ENCODE assay signal across 1 cellular context in genomic region chr4:48778431-48779094, GRCh38.
TF ChIP-seq lines count a peak whose summit lies in the region.

No MANE protein-coding gene starts in this region.

TF ChIP-seq in H1, 55 proteins besides CTCF, POLR2A, EP300 and RAD21:
- TF ChIP-seq CEBPB (IDR thresholded peaks at IDR 0.05; ENCODE audit: low read depth, low read length) (peak; percentile 44; the same call in 1 of the 2 replicates), JUN (IDR thresholded peaks at IDR 0.05; ENCODE audit: low read depth, low read length) (no peak), EGR1 (IDR thresholded peaks at IDR 0.05; ENCODE audit: borderline replicate concordance, low read depth, low read length) (no peak)
TF ChIP-seq in H1: peak in this region for 1.
